8 cellular contexts compared by ENCODE assay signal in the genomic region with DNA sequence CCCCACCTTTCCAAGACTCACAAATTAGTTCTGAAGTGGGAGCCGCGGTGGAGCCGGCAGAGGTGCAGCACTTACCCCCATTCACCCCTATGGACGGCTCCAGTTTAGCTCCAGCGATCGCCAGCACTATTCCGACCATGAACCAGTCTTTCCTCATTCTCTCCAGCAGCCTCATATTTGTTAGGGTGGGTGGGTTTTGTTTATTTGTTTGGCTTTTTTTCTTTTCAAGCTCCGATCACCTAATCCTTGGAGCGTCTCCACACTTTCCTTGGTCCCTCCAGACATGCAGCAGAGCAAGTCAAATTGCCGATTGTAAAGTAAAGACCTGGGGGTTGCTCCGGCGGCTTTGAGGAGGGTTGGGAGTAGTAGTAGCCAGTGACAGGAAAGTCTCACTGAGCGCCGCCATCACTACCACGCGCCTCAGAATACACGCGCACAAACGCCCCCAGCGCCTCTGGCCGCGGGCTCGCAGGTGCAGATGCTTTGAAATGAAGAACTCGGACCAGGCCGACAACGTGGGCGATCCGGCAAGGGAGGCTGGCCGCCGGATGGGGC. TPM values are rescaled to one million over a fixed set of nuclear protein-coding genes. Genes with fewer than 3 reads are reported as not detected.
A peak's percentile ranks its signal among the peaks of the same experiment; 100 is the strongest.
DNase-seq lines count a peak whose midpoint lies in the region; TF ChIP-seq lines count a peak whose summit lies in the region.

A gene with protein sequence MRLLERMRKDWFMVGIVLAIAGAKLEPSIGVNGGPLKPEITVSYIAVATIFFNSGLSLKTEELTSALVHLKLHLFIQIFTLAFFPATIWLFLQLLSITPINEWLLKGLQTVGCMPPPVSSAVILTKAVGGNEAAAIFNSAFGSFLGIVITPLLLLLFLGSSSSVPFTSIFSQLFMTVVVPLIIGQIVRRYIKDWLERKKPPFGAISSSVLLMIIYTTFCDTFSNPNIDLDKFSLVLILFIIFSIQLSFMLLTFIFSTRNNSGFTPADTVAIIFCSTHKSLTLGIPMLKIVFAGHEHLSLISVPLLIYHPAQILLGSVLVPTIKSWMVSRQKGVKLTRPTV (minus strand): TSS at position 398 of the 555 bp plus-strand sequence. CDS start 223 bp downstream, at position 175.

- no peak within 1 kb of the TSS for H3K4me3 Mint-ChIP-seq in activated naive CD4-positive, alpha-beta T cell treated with anti-CD3 and anti-CD28 coated beads, Interleukin-2, amount 10 ng/mL, durations not matched to agents 7 days and 5 days
- no peak within 1 kb of the TSS for H3K4me3 Mint-ChIP-seq in glutamatergic neuron (ENCODE audit: unreplicated experiment)

- no peak for TF ChIP-seq CTCF in LNCaP clone FGC (IDR thresholded peaks at IDR 0.05; ENCODE audit: control insufficient read depth, extremely low read depth, insufficient read depth)
- TF ChIP-seq CTCF in glutamatergic neuron (IDR thresholded peaks at IDR 0.05; ENCODE audit: partially characterized antibody, unreplicated experiment): no peak
- TF ChIP-seq CTCF in osteoblast (IDR thresholded peaks at IDR 0.05; ENCODE audit: extremely low read depth, low read depth, low read length): no peak
- no peak for TF ChIP-seq CTCF in tibial artery (IDR thresholded peaks at IDR 0.05)

- peak within 1 kb of the TSS; percentile 100 for H2AFZ ChIP-seq in osteoblast (ENCODE audit: low read length)

- H3K27ac Mint-ChIP-seq in activated naive CD4-positive, alpha-beta T cell treated with anti-CD3 and anti-CD28 coated beads, Interleukin-2, amount 10 ng/mL, durations not matched to agents 7 days and 5 days: no peak within 1 kb of the TSS
- H3K27ac Mint-ChIP-seq in glutamatergic neuron (ENCODE audit: unreplicated experiment): no peak within 1 kb of the TSS

- no peaks in the 10 kb centered on the region for H4K20me1 ChIP-seq in osteoblast (ENCODE audit: insufficient read depth, low read length)

- CTCF ChIA-PET in activated naive CD4-positive, alpha-beta T cell treated with anti-CD3 and anti-CD28 coated beads, Interleukin-2, amount 10 ng/mL, durations not matched to agents 7 days and 5 days (lab: Charles Lee): no interaction called here

- DNase-seq in GDM1 (lab: John Stamatoyannopoulos, UW) (peak; percentile 46), H4 (ENCODE audit: low spot score) (peak; percentile 64), LNCaP clone FGC (ENCODE audit: low read depth) (peak; percentile 60), SK-MEL-5 (ENCODE audit: low read depth, low spot score) (peak; percentile 64), glutamatergic neuron (peak; percentile 80), osteoblast (ENCODE audit: insufficient read length, low spot score, missing footprints) (peak; percentile 90), tibial artery (peak; percentile 72 to 82)
- peak; percentile 82 for DNase-seq in activated naive CD4-positive, alpha-beta T cell treated with anti-CD3 and anti-CD28 coated beads, Interleukin-2, amount 10 ng/mL, durations not matched to agents 7 days and 5 days

- H3K27me3 ChIP-seq in osteoblast (ENCODE audit: insufficient read depth, low read length) (no peaks in the 10 kb centered on the region), tibial artery (no peaks in the 10 kb centered on the region)

- H3K36me3 ChIP-seq in osteoblast (ENCODE audit: insufficient read depth, low read length): no peaks in the 10 kb centered on the region
- no peaks in the 10 kb centered on the region for H3K36me3 ChIP-seq in tibial artery

- intact Hi-C loops in tibial artery (cut with DNase I; ENCODE audit: low total_unique reads): no loop called here

- peak within 1 kb of the TSS; percentile 87 for H3K4me3 ChIP-seq in LNCaP clone FGC (ENCODE audit: low read depth, low read length)
- H3K4me3 ChIP-seq in osteoblast (ENCODE audit: insufficient read depth, low read length): peak within 1 kb of the TSS; percentile 94
- peak within 1 kb of the TSS; percentile 92 to 95 for H3K4me3 ChIP-seq in tibial artery

- peaks cover 14% of the 10 kb centered on the region for H3K4me1 ChIP-seq in osteoblast (ENCODE audit: insufficient read depth, low read length)
- peaks cover 0 to 26% (median 1%) of the 10 kb centered on the region in 4 donors for H3K4me1 ChIP-seq in tibial artery

- no peaks in the 10 kb centered on the region for H3K27me3 Mint-ChIP-seq in activated naive CD4-positive, alpha-beta T cell treated with anti-CD3 and anti-CD28 coated beads, Interleukin-2, amount 10 ng/mL, durations not matched to agents 7 days and 5 days
- H3K27me3 Mint-ChIP-seq in glutamatergic neuron (ENCODE audit: unreplicated experiment): peaks cover 4% of the 10 kb centered on the region

- H3K79me2 ChIP-seq in osteoblast (ENCODE audit: insufficient read depth, low read length): peaks cover 34% of the 10 kb centered on the region

- in situ Hi-C loops in SK-MEL-5 (cut with HindIII; ENCODE audit: low pct_unique_long_range_greater_than_20kb, low sequenced_read_pairs): no loop called here

- H3K4me2 ChIP-seq in osteoblast (ENCODE audit: insufficient read depth, low read length): peak within 1 kb of the TSS; percentile 100

- no peaks in the 10 kb centered on the region for H3K36me3 Mint-ChIP-seq in activated naive CD4-positive, alpha-beta T cell treated with anti-CD3 and anti-CD28 coated beads, Interleukin-2, amount 10 ng/mL, durations not matched to agents 7 days and 5 days
- peaks cover 2% of the 10 kb centered on the region for H3K36me3 Mint-ChIP-seq in glutamatergic neuron (ENCODE audit: unreplicated experiment)

- peaks cover 20% of the 10 kb centered on the region for H3K4me1 Mint-ChIP-seq in activated naive CD4-positive, alpha-beta T cell treated with anti-CD3 and anti-CD28 coated beads, Interleukin-2, amount 10 ng/mL, durations not matched to agents 7 days and 5 days
- H3K4me1 Mint-ChIP-seq in glutamatergic neuron (ENCODE audit: low read depth, unreplicated experiment): peaks cover under 1% of the 10 kb centered on the region

- H3K27ac ChIP-seq in osteoblast (ENCODE audit: low read depth, low read length): peak within 1 kb of the TSS; percentile 94
- peak within 1 kb of the TSS; percentile 68 to 79 for H3K27ac ChIP-seq in tibial artery

- no peaks in the 10 kb centered on the region for H3K9me3 ChIP-seq in osteoblast (ENCODE audit: low read depth, low read length)
- no peaks in the 10 kb centered on the region for H3K9me3 ChIP-seq in tibial artery

- H3K9me3 Mint-ChIP-seq in activated naive CD4-positive, alpha-beta T cell treated with anti-CD3 and anti-CD28 coated beads, Interleukin-2, amount 10 ng/mL, durations not matched to agents 7 days and 5 days: no peaks in the 10 kb centered on the region
- H3K9me3 Mint-ChIP-seq in glutamatergic neuron (ENCODE audit: unreplicated experiment): no peaks in the 10 kb centered on the region

RNA-seq across cellular contexts. Expression of the gene that starts here (rescaled TPM):
- 6.0 and 11.7 TPM in 2 replicates for total RNA-seq in H4 (2014; rRNA removed; shearing (Covaris generic))
- 4.4 and 5.4 TPM in 2 replicates for total RNA-seq in SK-MEL-5 (2014; rRNA removed; shearing (Covaris generic))
- 2.2 and 3.1 TPM in 2 replicates for polyA plus RNA-seq in SK-MEL-5 (2015; cell fraction: cytosol; rRNA removed)
- polyA plus RNA-seq in SK-MEL-5 (2015; cell fraction: nucleus; rRNA removed): 8.8 and 9.2 TPM in 2 replicates
- 13.5 TPM for total RNA-seq in glutamatergic neuron (ENCODE audit: unreplicated experiment)
- 9.0 and 12.4 TPM in 2 replicates for total RNA-seq in osteoblast

Comparison
In these comparisons a context has a peak if more than half of its experiments do, and no peak if none do; other contexts are left out.
1. Peak in every context shown above with its lines: DNase-seq, H3K4me3 ChIP-seq and H3K27ac ChIP-seq.